In genomic region chr7:2990949-2991470, GRCh38 we compare ENCODE assay signal across 21 cellular contexts.
"Had no signal": no experiment of that assay in that cellular context is flagged by ENCODE, and none has a peak within 500 bp of the region (broad histone marks: within the 10 kb centered on the region; RNA-seq: fewer than 3 reads in every experiment).

No MANE protein-coding gene starts in this region.

- DNase-seq: activated B cell treated with CpG ODN at 0.5 μM for 24 hours; activated CD4-positive, alpha-beta memory T cell treated with anti-CD3 and anti-CD28 coated beads for 36 hours; activated CD4-positive, alpha-beta T cell treated with anti-CD3 and anti-CD28 coated beads for 36 hours; activated T-cell treated with anti-CD3 and anti-CD28 coated beads for 4 hours; amygdala; cortex of kidney; endodermal cell; esophagus squamous epithelium; hypothalamus; left cardiac atrium; mesendoderm; mucosa of descending colon; stimulated activated CD4-positive, alpha-beta T cell treated with anti-CD3 and anti-CD28 coated beads, Interleukin-4, amount 100 ng/mL, for 1 hour; substantia nigra; thyroid gland had no signal

- H3K9me3 ChIP-seq: esophagus squamous epithelium, mucosa of descending colon, thyroid gland had no signal

- FAIRE-seq: islet of Langerhans had no signal

- H3K27ac ChIP-seq: esophagus squamous epithelium, gastroesophageal sphincter, neural progenitor cell, thyroid gland had no signal

- H3K4me1 ChIP-seq: gastroesophageal sphincter, neural progenitor cell, thyroid gland had no signal

- ATAC-seq: activated CD4-positive, alpha-beta T cell treated with anti-CD3 and anti-CD28 coated beads for 36 hours; activated naive CD4-positive, alpha-beta T cell treated with anti-CD3 and anti-CD28 coated beads, Interleukin-2, amount 50 U/mL, for 72 hours; gastroesophageal sphincter; left cardiac atrium; mucosa of descending colon had no signal

- H3K4me3 Mint-ChIP-seq: activated B cell treated with CpG ODN at 0.5 μM for 24 hours; activated CD4-positive, alpha-beta memory T cell treated with anti-CD3 and anti-CD28 coated beads for 36 hours; activated CD4-positive, alpha-beta T cell treated with anti-CD3 and anti-CD28 coated beads for 36 hours; endodermal cell; neural progenitor cell; stimulated activated naive CD8-positive, alpha-beta T cell treated with anti-CD3 and anti-CD28 coated beads, Interleukin-15, Interleukin-2, amounts not matched to agents 100 ng/mL and 50 ng/mL, for 24 hours; T-helper 1 cell treated with Interleukin-12 subunit alpha and Interleukin-12 subunit beta and Interleukin-4 antibody, amounts not matched to agents 30 μg/mL and 1 μg/mL, for 36 hours had no signal

- H3K4me3 ChIP-seq: esophagus squamous epithelium, gastroesophageal sphincter, mucosa of descending colon, neural progenitor cell, thyroid gland had no signal

- H3K36me3 ChIP-seq: esophagus squamous epithelium, gastroesophageal sphincter, neural progenitor cell, thyroid gland had no signal

- H3K27me3 Mint-ChIP-seq: activated B cell treated with CpG ODN at 0.5 μM for 24 hours; activated CD4-positive, alpha-beta memory T cell treated with anti-CD3 and anti-CD28 coated beads for 36 hours; activated CD4-positive, alpha-beta T cell treated with anti-CD3 and anti-CD28 coated beads for 36 hours; stimulated activated naive CD8-positive, alpha-beta T cell treated with anti-CD3 and anti-CD28 coated beads, Interleukin-15, Interleukin-2, amounts not matched to agents 100 ng/mL and 50 ng/mL, for 24 hours had no signal

- H3K4me1 Mint-ChIP-seq: endodermal cell, neural progenitor cell had no signal

- H3K27ac Mint-ChIP-seq: activated B cell treated with CpG ODN at 0.5 μM for 24 hours; activated CD4-positive, alpha-beta memory T cell treated with anti-CD3 and anti-CD28 coated beads for 36 hours; activated CD4-positive, alpha-beta T cell treated with anti-CD3 and anti-CD28 coated beads for 36 hours; activated naive CD4-positive, alpha-beta T cell treated with anti-CD3 and anti-CD28 coated beads, Interleukin-2, amount 50 U/mL, for 72 hours; endodermal cell; neural progenitor cell; stimulated activated naive CD8-positive, alpha-beta T cell treated with anti-CD3 and anti-CD28 coated beads, Interleukin-15, Interleukin-2, amounts not matched to agents 100 ng/mL and 50 ng/mL, for 24 hours; T-helper 1 cell treated with Interleukin-12 subunit alpha and Interleukin-12 subunit beta and Interleukin-4 antibody, amounts not matched to agents 30 μg/mL and 1 μg/mL, for 36 hours had no signal

- H3K9ac ChIP-seq: neural progenitor cell had no signal

- H3K27me3 ChIP-seq: neural progenitor cell, thyroid gland had no signal
